ENCODE assay signal across 8 cellular contexts in the genomic region with DNA sequence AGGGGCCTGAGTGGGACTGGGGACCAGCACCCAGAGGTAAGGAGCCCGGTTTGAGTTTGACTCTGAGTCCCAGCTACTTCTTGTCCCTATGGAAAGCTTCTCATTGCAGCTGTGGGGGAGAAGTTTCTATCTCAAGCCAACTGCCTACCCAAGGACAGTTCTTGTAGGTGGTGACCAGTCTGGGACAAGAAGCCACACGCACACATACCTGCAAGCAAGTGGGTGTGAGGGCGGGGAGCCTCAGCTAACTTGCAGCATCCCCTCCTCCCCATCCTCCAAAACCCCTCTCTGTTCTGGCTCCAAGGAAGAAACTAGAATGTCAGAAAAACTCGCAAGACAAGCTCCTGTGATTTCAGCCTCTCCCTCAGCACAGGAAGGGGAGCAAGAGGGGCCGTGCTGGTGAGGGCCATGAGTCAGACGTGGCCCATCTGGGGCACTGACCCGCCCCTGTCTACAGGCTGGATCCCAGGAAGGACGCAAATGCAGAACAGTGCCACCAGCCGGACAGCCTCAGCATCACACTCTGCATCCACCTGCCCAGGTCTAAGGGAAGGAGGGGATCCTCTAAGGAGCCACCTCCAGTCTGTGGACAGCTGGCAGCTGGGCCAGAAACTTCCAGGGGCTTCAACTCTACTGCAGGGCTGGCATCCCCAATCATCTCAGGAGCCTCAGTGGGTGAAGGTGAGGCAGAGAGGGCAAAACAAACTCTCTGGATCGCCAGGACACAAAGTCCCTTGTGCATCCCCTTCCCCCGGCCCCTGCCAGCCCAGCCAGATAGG.
DNase-seq lines count a peak whose midpoint lies in the region; ATAC-seq and TF ChIP-seq lines count a peak whose summit lies in the region.

No MANE protein-coding gene starts in this region.

- POLR2A ChIA-PET in CD4-positive, alpha-beta T cell (lab: Charles Lee), result no interaction called here

- peak; percentile 97 for DNase-seq in AG08395 (ENCODE audit: low spot score)
- DNase-seq in LoVo (ENCODE audit: low spot score), result peak; percentile 32
- DNase-seq in adipocyte (ENCODE audit: low read depth), result peak; percentile 87
- peak; percentile 91 for DNase-seq in right atrium auricular region (ENCODE audit: low spot score)
- no peak for DNase-seq in CD4-positive, alpha-beta T cell

- peaks cover 64% of the 10 kb centered on the region for H3K4me1 ChIP-seq in adipocyte (ENCODE audit: control insufficient read depth, insufficient read depth, low read length)
- peaks cover 0 to 74% of the 10 kb centered on the region in 2 donors for H3K4me1 ChIP-seq in right atrium auricular region

- TF ChIP-seq CTCF in right atrium auricular region (IDR thresholded peaks at IDR 0.05), result peak; percentile 56 to 75
- no peak for TF ChIP-seq CTCF in CD4-positive, alpha-beta T cell (IDR thresholded peaks at IDR 0.05)

- H3K27me3 Mint-ChIP-seq in stimulated activated memory B cell treated with anti-CD40 and anti-IgM and Interleukin-4, amounts not matched to agents 10 μg/mL and 1 μg/mL and 100 μg/mL, for 72 hours, result peaks cover 38% of the 10 kb centered on the region
- peaks cover 5% of the 10 kb centered on the region for H3K27me3 Mint-ChIP-seq in CD4-positive, alpha-beta T cell

- H3K9me3 Mint-ChIP-seq in stimulated activated memory B cell treated with anti-CD40 and anti-IgM and Interleukin-4, amounts not matched to agents 10 μg/mL and 1 μg/mL and 100 μg/mL, for 72 hours, result no peaks in the 10 kb centered on the region
- H3K9me3 Mint-ChIP-seq in CD4-positive, alpha-beta T cell, result no peaks in the 10 kb centered on the region

- peak overlapping the region; percentile 63 for H3K9ac ChIP-seq in adipocyte (ENCODE audit: low read length)

- H3K27ac ChIP-seq in right atrium auricular region, result peak overlapping the region; percentile 96 to 99
- no peak overlapping the region for H3K27ac ChIP-seq in CD4-positive, alpha-beta T cell (ENCODE audit: low read depth, low read length)

- CTCF ChIA-PET in CD4-positive, alpha-beta T cell (lab: Charles Lee), result no interaction called here

- H3K9me3 ChIP-seq in adipocyte (ENCODE audit: control insufficient read depth, low read length), result no peaks in the 10 kb centered on the region
- H3K9me3 ChIP-seq in right atrium auricular region, result no peaks in the 10 kb centered on the region
- H3K9me3 ChIP-seq in CD4-positive, alpha-beta T cell (ENCODE audit: control insufficient read depth, low read length), result no peaks in the 10 kb centered on the region

- H3K36me3 Mint-ChIP-seq in stimulated activated memory B cell treated with anti-CD40 and anti-IgM and Interleukin-4, amounts not matched to agents 10 μg/mL and 1 μg/mL and 100 μg/mL, for 72 hours, result no peaks in the 10 kb centered on the region
- H3K36me3 Mint-ChIP-seq in CD4-positive, alpha-beta T cell (ENCODE audit: low read depth), result no peaks in the 10 kb centered on the region

- H3K4me3 ChIP-seq in adipocyte (ENCODE audit: low read length) (no peak overlapping the region), right atrium auricular region (no peak overlapping the region)

- intact Hi-C loops in CD4-positive, alpha-beta T cell (cut with DNase I, micrococcal nuclease), result no loop called here

- no peak overlapping the region for H3K4me3 Mint-ChIP-seq in stimulated activated memory B cell treated with anti-CD40 and anti-IgM and Interleukin-4, amounts not matched to agents 10 μg/mL and 1 μg/mL and 100 μg/mL, for 72 hours
- no peak overlapping the region for H3K4me3 Mint-ChIP-seq in CD4-positive, alpha-beta T cell

- H3K4me1 Mint-ChIP-seq in stimulated activated memory B cell treated with anti-CD40 and anti-IgM and Interleukin-4, amounts not matched to agents 10 μg/mL and 1 μg/mL and 100 μg/mL, for 72 hours, result no peaks in the 10 kb centered on the region
- H3K4me1 Mint-ChIP-seq in CD4-positive, alpha-beta T cell (ENCODE audit: low read depth), result no peaks in the 10 kb centered on the region

- H3K36me3 ChIP-seq in adipocyte (ENCODE audit: control insufficient read depth, insufficient read depth, low read length, severe bottlenecking), result peaks cover 80% of the 10 kb centered on the region
- H3K36me3 ChIP-seq in right atrium auricular region, result peaks cover 71% of the 10 kb centered on the region

- no peak overlapping the region for H3K27ac Mint-ChIP-seq in stimulated activated memory B cell treated with anti-CD40 and anti-IgM and Interleukin-4, amounts not matched to agents 10 μg/mL and 1 μg/mL and 100 μg/mL, for 72 hours
- H3K27ac Mint-ChIP-seq in CD4-positive, alpha-beta T cell, result no peak overlapping the region

- no peaks in the 10 kb centered on the region for H3K27me3 ChIP-seq in adipocyte (replicated peaks; ENCODE audit: control insufficient read depth, insufficient read depth, low read length)
- no peaks in the 10 kb centered on the region for H3K27me3 ChIP-seq in right atrium auricular region
- H3K27me3 ChIP-seq in CD4-positive, alpha-beta T cell (ENCODE audit: control insufficient read depth, insufficient read depth, low read length), result peaks cover 4% of the 10 kb centered on the region

- ATAC-seq in GM18861 (IDR thresholded peaks at IDR 0.05; ENCODE audit: unreplicated experiment) (peak; percentile 82), HG02840 (IDR thresholded peaks at IDR 0.05; ENCODE audit: low FRiP score, unreplicated experiment) (no peak)
- peak; percentile 37 for ATAC-seq in stimulated activated memory B cell treated with anti-CD40 and anti-IgM and Interleukin-4, amounts not matched to agents 10 μg/mL and 1 μg/mL and 100 μg/mL, for 72 hours
- ATAC-seq in CD4-positive, alpha-beta T cell (ENCODE audit: poor library complexity), result no peak

Comparison
In these comparisons a context has a peak if more than half of its experiments do, and no peak if none do; other contexts are left out.
1. DNase-seq: peak in AG08395 (single experiment), LoVo (single experiment), adipocyte (single experiment) and right atrium auricular region (single experiment); none in CD4-positive, alpha-beta T cell (0 of 10).
2. ATAC-seq: peak in GM18861 (single experiment) and stimulated activated memory B cell treated with anti-CD40 and anti-IgM and Interleukin-4, amounts not matched to agents 10 μg/mL and 1 μg/mL and 100 μg/mL, for 72 hours (single experiment); none in CD4-positive, alpha-beta T cell (single experiment) and HG02840 (single experiment).